14 cellular contexts compared by ENCODE assay signal in genomic region chr11:5226732-5227327, GRCh38. TPM values are rescaled to one million over a fixed set of nuclear protein-coding genes. Genes with fewer than 3 reads are reported as not detected.
DNase-seq lines count a peak whose midpoint lies in the region; ATAC-seq and TF ChIP-seq lines count a peak whose summit lies in the region.
"Had no signal": no experiment of that assay in that cellular context is flagged by ENCODE, and none has a peak within 500 bp of the region (broad histone marks: within the 10 kb centered on the region; RNA-seq: fewer than 3 reads in every experiment).

HBB (minus strand) TSS chr11:5227071; CDS start chr11:5227021, 50 bp downstream.

- no peak for TF ChIP-seq CTCF in natural killer cell (IDR thresholded peaks at IDR 0.05)
- TF ChIP-seq CTCF in esophagus muscularis mucosa (IDR thresholded peaks at IDR 0.05): no peak
- TF ChIP-seq CTCF in omental fat pad (IDR thresholded peaks at IDR 0.05): no peak

- intact Hi-C loops in natural killer cell (cut with micrococcal nuclease) (no loop called here), esophagus muscularis mucosa (cut with DNase I) (no loop called here)

- H3K36me3 Mint-ChIP-seq in natural killer cell treated with Interleukin-12 subunit alpha and Interleukin-12 subunit beta and Interleukin-15 and Interleukin-18, amount 100 ng/mL, for 72 hours: no peaks in the 10 kb centered on the region
- no peaks in the 10 kb centered on the region for H3K36me3 Mint-ChIP-seq in natural killer cell

- H3K27ac Mint-ChIP-seq in natural killer cell treated with Interleukin-12 subunit alpha and Interleukin-12 subunit beta and Interleukin-15 and Interleukin-18, amount 100 ng/mL, for 72 hours: no peak within 1 kb of the TSS
- H3K27ac Mint-ChIP-seq in natural killer cell: no peak within 1 kb of the TSS
- H3K27ac Mint-ChIP-seq: endodermal cell had no signal

- H3K4me1 Mint-ChIP-seq in natural killer cell treated with Interleukin-12 subunit alpha and Interleukin-12 subunit beta and Interleukin-15 and Interleukin-18, amount 100 ng/mL, for 72 hours (ENCODE audit: low read depth in 2 of 2): no peaks in the 10 kb centered on the region
- H3K4me1 Mint-ChIP-seq in natural killer cell: no peaks in the 10 kb centered on the region

- no peak for DNase-seq in natural killer cell treated with Interleukin-12 subunit alpha and Interleukin-12 subunit beta and Interleukin-15 and Interleukin-18, amount 100 ng/mL, for 72 hours (ENCODE audit: low spot score)
- DNase-seq in natural killer cell (no peak), esophagus muscularis mucosa (ENCODE audit: extremely low spot score) (no peak), omental fat pad (ENCODE audit: low spot score) (no peak), pons (ENCODE audit: low spot score) (no peak), NCI-H1048 (lab: John Stamatoyannopoulos, UW) (no peak)
- DNase-seq: anterior cingulate cortex, endodermal cell had no signal

- peak; percentile 6 to 36 for ATAC-seq in natural killer cell treated with Interleukin-12 subunit alpha and Interleukin-12 subunit beta and Interleukin-15 and Interleukin-18, amount 100 ng/mL, for 72 hours
- no peak for ATAC-seq in natural killer cell
- no peak for ATAC-seq in omental fat pad (ENCODE audit: low FRiP score)
- ATAC-seq in GM21825 (IDR thresholded peaks at IDR 0.05; ENCODE audit: unreplicated experiment): no peak
- no peak for ATAC-seq in GM19455 (IDR thresholded peaks at IDR 0.05; ENCODE audit: unreplicated experiment)

- WGBS in esophagus muscularis mucosa: 74% methylated on average over 3 of the region's 3 CpGs

- H3K9me3 ChIP-seq in esophagus muscularis mucosa: no peaks in the 10 kb centered on the region

- no peaks in the 10 kb centered on the region for H3K27me3 ChIP-seq in esophagus muscularis mucosa

- no peak for TF ChIP-seq EP300 in esophagus muscularis mucosa (IDR thresholded peaks at IDR 0.05)

- H3K4me3 ChIP-seq in esophagus muscularis mucosa: no peak within 1 kb of the TSS
- H3K4me3 ChIP-seq: smooth muscle cell had no signal

- TF ChIP-seq POLR2A in esophagus muscularis mucosa (IDR thresholded peaks at IDR 0.05; ENCODE audit: low read depth): no peak

- no peak within 1 kb of the TSS for H3K27ac ChIP-seq in esophagus muscularis mucosa (replicated peaks in 1 of 4)
- H3K27ac ChIP-seq: C4-2B, VCaP had no signal

- H3K27me3 Mint-ChIP-seq in natural killer cell treated with Interleukin-12 subunit alpha and Interleukin-12 subunit beta and Interleukin-15 and Interleukin-18, amount 100 ng/mL, for 72 hours: no peaks in the 10 kb centered on the region
- no peaks in the 10 kb centered on the region for H3K27me3 Mint-ChIP-seq in natural killer cell (ENCODE audit: low read depth in 2 of 2)

- H3K4me3 Mint-ChIP-seq in natural killer cell treated with Interleukin-12 subunit alpha and Interleukin-12 subunit beta and Interleukin-15 and Interleukin-18, amount 100 ng/mL, for 72 hours: no peak within 1 kb of the TSS
- no peak within 1 kb of the TSS for H3K4me3 Mint-ChIP-seq in natural killer cell
- H3K4me3 Mint-ChIP-seq: endodermal cell had no signal

- H3K4me1 ChIP-seq in esophagus muscularis mucosa: no peaks in the 10 kb centered on the region

- H3K36me3 ChIP-seq in esophagus muscularis mucosa: no peaks in the 10 kb centered on the region

- no peaks in the 10 kb centered on the region for H3K9me3 Mint-ChIP-seq in natural killer cell treated with Interleukin-12 subunit alpha and Interleukin-12 subunit beta and Interleukin-15 and Interleukin-18, amount 100 ng/mL, for 72 hours
- H3K9me3 Mint-ChIP-seq in natural killer cell: no peaks in the 10 kb centered on the region

RNA-seq across cellular contexts. Expression of gene HBB, which starts in this region (rescaled TPM):
- not detected for total RNA-seq in natural killer cell treated with Interleukin-12 subunit alpha and Interleukin-12 subunit beta and Interleukin-15 and Interleukin-18, amount 100 ng/mL, for 72 hours
- total RNA-seq in natural killer cell (10 to 100 TPM in 1 of 3 donors, 1 to 10 TPM in 1, not detected in 1; 2.6 to 10.6 TPM), esophagus muscularis mucosa (1,000 to 10,000 TPM in 1 of 4 donors, 100 to 1,000 TPM in 1, 10 to 100 TPM in 1, 1 to 10 TPM in 1; 6.6 to 2,785 (median 163) TPM), omental fat pad (1,000 to 10,000 TPM in 1 of 4 donors, 100 to 1,000 TPM in 3; 160 to 1,928 (median 219) TPM)
- total RNA-seq: endodermal cell, RPMI7951, smooth muscle cell had no signal

Comparison
In these comparisons a context has a peak if more than half of its experiments do, and no peak if none do; other contexts are left out.
1. Peak in ATAC-seq in natural killer cell treated with Interleukin-12 subunit alpha and Interleukin-12 subunit beta and Interleukin-15 and Interleukin-18, amount 100 ng/mL, for 72 hours; RNA of the gene not detected or under 1 TPM.